10 cellular contexts compared by ENCODE assay signal in genomic region chr20:17825949-17826843, GRCh38.
DNase-seq lines count a peak whose midpoint lies in the region; ATAC-seq, FAIRE-seq and TF ChIP-seq lines count a peak whose summit lies in the region.
"Had no signal": no experiment of that assay in that cellular context is flagged by ENCODE, and none has a peak within 500 bp of the region (broad histone marks: within the 10 kb centered on the region; RNA-seq: fewer than 3 reads in every experiment).

No MANE protein-coding gene starts in this region.

- DNase-seq in kidney (no peak), COLO668 (lab: John Stamatoyannopoulos, UW; ENCODE audit: unreplicated experiment) (no peak), brain microvascular endothelial cell (no peak), HPDE6-E6E7 (ENCODE audit: extremely low spot score) (no peak), ureter (ENCODE audit: low spot score) (no peak)

- peaks cover 4 to 5% of the 10 kb centered on the region in 2 donors for H3K4me1 ChIP-seq in kidney (ENCODE audit: control insufficient read depth in 1 of 2, insufficient read depth in 1 of 2, low read depth in 1 of 2, low read length in 2 of 2)
- H3K4me1 ChIP-seq: SJSA1 had no signal

- in situ Hi-C loops in brain microvascular endothelial cell (cut with HindIII; ENCODE audit: low pct_ligation_motif_present, low sequenced_read_pairs): no loop called here

- no peak for FAIRE-seq in kidney (lab: Jason Lieb, UNC)

- H3K9ac ChIP-seq in kidney (ENCODE audit: low read length in 2 of 2): no peak overlapping the region

- peak; percentile 83 for ATAC-seq in GM18498 (IDR thresholded peaks at IDR 0.05; ENCODE audit: unreplicated experiment)
- ATAC-seq in GM19455 (IDR thresholded peaks at IDR 0.05; ENCODE audit: unreplicated experiment): peak; percentile 89
- peak; percentile 73 for ATAC-seq in HG03139 (IDR thresholded peaks at IDR 0.05; ENCODE audit: unreplicated experiment)
- ATAC-seq: naive thymus-derived CD4-positive, alpha-beta T cell had no signal

- H3K9me3 ChIP-seq in kidney (ENCODE audit: control insufficient read depth in 1 of 2, low read length in 2 of 2): no peaks in the 10 kb centered on the region
- H3K9me3 ChIP-seq: SJSA1 had no signal

- no peaks in the 10 kb centered on the region for H3K27me3 ChIP-seq in brain microvascular endothelial cell (replicated peaks)
- H3K27me3 ChIP-seq: SJSA1 had no signal

- intact Hi-C loops in kidney (cut with DNase I): no loop called here

- TF ChIP-seq CTCF in kidney (IDR thresholded peaks at IDR 0.05; ENCODE audit: borderline replicate concordance, extremely low read depth, insufficient read depth) (no peak), brain microvascular endothelial cell (IDR thresholded peaks at IDR 0.05; ENCODE audit: low read depth, low read length, missing control alignments) (no peak)

- H3K4me3 ChIP-seq in kidney (ENCODE audit: low read length in 2 of 2) (no peak overlapping the region), brain microvascular endothelial cell (ENCODE audit: low read depth, low read length) (no peak overlapping the region)
- H3K4me3 ChIP-seq: SJSA1 had no signal

- H3K36me3 ChIP-seq in kidney (ENCODE audit: control insufficient read depth in 1 of 2, insufficient read depth in 2 of 2, low read length in 2 of 2) (no peaks in the 10 kb centered on the region), brain microvascular endothelial cell (replicated peaks) (no peaks in the 10 kb centered on the region)
- H3K36me3 ChIP-seq: SJSA1 had no signal

- H3K27ac ChIP-seq in kidney (ENCODE audit: low read depth in 2 of 2, low read length in 2 of 2): peak overlapping the region; percentile 73 to 80
- H3K27ac ChIP-seq in brain microvascular endothelial cell: no peak overlapping the region
- H3K27ac ChIP-seq: SJSA1 had no signal
